ENCODE assay signal across 13 cellular contexts in genomic region chr10:113071446-113071845, GRCh38.
DNase-seq lines count a peak whose midpoint lies in the region; ATAC-seq, FAIRE-seq and TF ChIP-seq lines count a peak whose summit lies in the region.
"Had no signal": no experiment of that assay in that cellular context is flagged by ENCODE, and none has a peak within 500 bp of the region (broad histone marks: within the 10 kb centered on the region; RNA-seq: fewer than 3 reads in every experiment).

No MANE protein-coding gene starts in this region.

- H3K9me2 ChIP-seq in PC-9 (ENCODE audit: insufficient read depth), result no peaks in the 10 kb centered on the region

- ATAC-seq in mucosa of descending colon, result peak; percentile 31
- ATAC-seq in upper lobe of right lung, result peak; percentile 46
- ATAC-seq in activated T-cell treated with anti-CD3 and anti-CD28 coated beads, Interleukin-2, amount 50 U/mL, for 4 hours, result no peak

- H3K9me3 ChIP-seq in Peyer's patch (no peaks in the 10 kb centered on the region), endothelial cell of umbilical vein (replicated peaks; ENCODE audit: control insufficient read depth, insufficient read depth, low read length) (no peaks in the 10 kb centered on the region), mucosa of descending colon (no peaks in the 10 kb centered on the region), upper lobe of right lung (no peaks in the 10 kb centered on the region), A673 (ENCODE audit: low read depth, low read length, poor library complexity, severe bottlenecking) (no peaks in the 10 kb centered on the region), PC-9 (ENCODE audit: insufficient read depth, low read depth) (no peaks in the 10 kb centered on the region)
- H3K9me3 ChIP-seq: SJSA1 had no signal

- peak; percentile 95 for FAIRE-seq in endothelial cell of umbilical vein (lab: Jason Lieb, UNC)

- H3K27me3 Mint-ChIP-seq in activated T-cell treated with anti-CD3 and anti-CD28 coated beads, Interleukin-2, amount 50 U/mL, for 4 hours (ENCODE audit: low read depth), result no peaks in the 10 kb centered on the region
- H3K27me3 Mint-ChIP-seq: activated T-cell treated with anti-CD3 and anti-CD28 coated beads, Interleukin-2, amount 50 U/mL, for 24 hours had no signal

- H3K9me3 Mint-ChIP-seq in activated T-cell treated with anti-CD3 and anti-CD28 coated beads, Interleukin-2, amount 50 U/mL, for 4 hours, result no peaks in the 10 kb centered on the region
- H3K9me3 Mint-ChIP-seq: activated T-cell treated with anti-CD3 and anti-CD28 coated beads, Interleukin-2, amount 50 U/mL, for 24 hours had no signal

- H3K9me1 ChIP-seq in endothelial cell of umbilical vein (replicated peaks; ENCODE audit: control insufficient read depth, extremely low read depth, insufficient read depth, low read length), result no peaks in the 10 kb centered on the region

- no peak overlapping the region for H3K4me3 Mint-ChIP-seq in activated T-cell treated with anti-CD3 and anti-CD28 coated beads, Interleukin-2, amount 50 U/mL, for 4 hours
- H3K4me3 Mint-ChIP-seq: activated T-cell treated with anti-CD3 and anti-CD28 coated beads, Interleukin-2, amount 50 U/mL, for 24 hours had no signal

- H3K4me1 Mint-ChIP-seq in activated T-cell treated with anti-CD3 and anti-CD28 coated beads, Interleukin-2, amount 50 U/mL, for 4 hours (ENCODE audit: low read depth), result no peaks in the 10 kb centered on the region

- H3K27ac ChIP-seq in Peyer's patch (peak overlapping the region in 1 of 4 donors; percentile 50), endothelial cell of umbilical vein (ENCODE audit: insufficient read depth, low read depth, low read length) (peak overlapping the region; percentile 42), upper lobe of right lung (no peak overlapping the region), A673 (ENCODE audit: low read depth, low read length, poor library complexity, severe bottlenecking) (no peak overlapping the region), PC-9 (no peak overlapping the region)
- H3K27ac ChIP-seq: SJSA1 had no signal

- intact Hi-C loops in endothelial cell of umbilical vein (cut with micrococcal nuclease), result loop anchor here (1.0 kb wide), 1 partner anchor 121 kb away; the partner anchor contains the start of gene TCF7L2
- intact Hi-C loops in mucosa of descending colon (cut with DNase I, micrococcal nuclease), result no loop called here
- intact Hi-C loops in upper lobe of right lung (cut with DNase I), result no loop called here
- intact Hi-C loops in A673 (cut with micrococcal nuclease; ENCODE audit: unreplicated experiment), result no loop called here
- intact Hi-C loops in PC-9 (cut with micrococcal nuclease; ENCODE audit: unreplicated experiment), result no loop called here

- TF ChIP-seq CTCF in Peyer's patch (IDR thresholded peaks at IDR 0.05) (no peak), endothelial cell of umbilical vein (IDR thresholded peaks at IDR 0.05; ENCODE audit: extremely low read depth in 1 of 2, insufficient read depth in 1 of 2, low read depth in 1 of 2, low read length in 2 of 2) (no peak), mucosa of descending colon (IDR thresholded peaks at IDR 0.05) (no peak), upper lobe of right lung (IDR thresholded peaks at IDR 0.05) (no peak), A673 (conservative IDR thresholded peaks at IDR 0.05; ENCODE audit: low read depth, low read length) (no peak), PC-9 (conservative IDR thresholded peaks at IDR 0.05) (no peak)

- H3K4me3 ChIP-seq in Peyer's patch, result no peak overlapping the region
- H3K4me3 ChIP-seq in endothelial cell of umbilical vein (replicated peaks in 1 of 3; ENCODE audit: insufficient read depth in 1 of 3, low read depth in 1 of 3, low read length in 3 of 3), result no peak overlapping the region
- H3K4me3 ChIP-seq in mucosa of descending colon, result no peak overlapping the region
- H3K4me3 ChIP-seq in upper lobe of right lung, result no peak overlapping the region
- no peak overlapping the region for H3K4me3 ChIP-seq in A673 (ENCODE audit: low read depth, low read length, poor library complexity, severe bottlenecking)
- H3K4me3 ChIP-seq in PC-9, result no peak overlapping the region
- H3K4me3 ChIP-seq: SJSA1 had no signal

- H3K4me2 ChIP-seq in endothelial cell of umbilical vein (ENCODE audit: insufficient read depth, low read length) (peak overlapping the region; percentile 18), PC-9 (no peak overlapping the region)

- H2AFZ ChIP-seq in endothelial cell of umbilical vein (ENCODE audit: low read depth, low read length) (no peak overlapping the region), PC-9 (no peak overlapping the region)

- POLR2A ChIA-PET in endothelial cell of umbilical vein (lab: Charles Lee), result interaction anchor here (1.5 kb wide), 1 partner anchor 11 kb away, joined by 5 read pairs; no protein-coding TSS in a partner anchor
- POLR2A ChIA-PET in A673 (lab: Charles Lee; ENCODE audit: low non-redundant PET), result no interaction called here
- POLR2A ChIA-PET in PC-9 (lab: Charles Lee; ENCODE audit: unreplicated experiment), result no interaction called here

- CTCF ChIA-PET in endothelial cell of umbilical vein (lab: Charles Lee), result interaction anchor here (0.6 to 3.1 kb wide), 7 partner anchors 12 to 314 kb away, joined by 3 to 20 read pairs (median 4); no protein-coding TSS in a partner anchor
- CTCF ChIA-PET in A673 (lab: Charles Lee), result no interaction called here
- CTCF ChIA-PET in PC-9 (lab: Charles Lee), result interaction anchor here (0.6 kb wide), 1 partner anchor 36 kb away, joined by 3 read pairs; no protein-coding TSS in a partner anchor

- BruUV-seq in endothelial cell of umbilical vein (replicated peaks; lab: Mats Ljungman, UMichigan) (no TSS peak), A673 (replicated peaks; lab: Mats Ljungman, UMichigan) (no TSS peak), PC-9 (replicated peaks; lab: Mats Ljungman, UMichigan) (no TSS peak)

- H3F3A ChIP-seq in PC-9 (ENCODE audit: insufficient read depth, low read depth), result peaks cover 21% of the 10 kb centered on the region

- no peaks in the 10 kb centered on the region for H3K27me3 ChIP-seq in Peyer's patch
- no peaks in the 10 kb centered on the region for H3K27me3 ChIP-seq in endothelial cell of umbilical vein (ENCODE audit: control insufficient read depth in 2 of 2, insufficient read depth in 2 of 2, low read length in 2 of 2)
- no peaks in the 10 kb centered on the region for H3K27me3 ChIP-seq in upper lobe of right lung
- H3K27me3 ChIP-seq in A673 (replicated peaks; ENCODE audit: insufficient read depth, low read depth, low read length, poor library complexity), result no peaks in the 10 kb centered on the region
- H3K27me3 ChIP-seq in PC-9 (ENCODE audit: insufficient read depth, low read depth), result no peaks in the 10 kb centered on the region
- H3K27me3 ChIP-seq: SJSA1 had no signal

- H3K79me2 ChIP-seq in endothelial cell of umbilical vein (ENCODE audit: control insufficient read depth, insufficient read depth, low read length), result no peaks in the 10 kb centered on the region
- H3K79me2 ChIP-seq in PC-9 (ENCODE audit: low read depth), result peaks cover 26% of the 10 kb centered on the region; the same call in 1 of the 2 replicates

- peak in 2 of 3 donors; percentile 69 to 70 for DNase-seq in Peyer's patch
- peak; percentile 89 for DNase-seq in endothelial cell of umbilical vein (ENCODE audit: low read depth, low spot score)
- DNase-seq in mucosa of descending colon, result peak; percentile 68 to 77 (median 75)
- no peak for DNase-seq in upper lobe of right lung
- DNase-seq in A673 (ENCODE audit: low spot score), result no peak
- DNase-seq in activated T-cell treated with anti-CD3 and anti-CD28 coated beads, Interleukin-2, amount 50 U/mL, for 4 hours, result no peak
- DNase-seq in PC-9, result no peak
- DNase-seq: activated T-cell treated with anti-CD3 and anti-CD28 coated beads, Interleukin-2, amount 50 U/mL, for 24 hours; hippocampal formation; NCI-H1105 treated with DMSO at 0.1 percent for 48 hours; NCI-H526; retina had no signal

- peaks cover 0 to 29% (median 0%) of the 10 kb centered on the region in 4 donors for H3K4me1 ChIP-seq in Peyer's patch
- peaks cover 35% of the 10 kb centered on the region for H3K4me1 ChIP-seq in endothelial cell of umbilical vein (ENCODE audit: control insufficient read depth, extremely low read depth, insufficient read depth, low read length)
- H3K4me1 ChIP-seq in mucosa of descending colon (ENCODE audit: low read depth), result peaks cover 8% of the 10 kb centered on the region
- peaks cover 11% of the 10 kb centered on the region for H3K4me1 ChIP-seq in upper lobe of right lung
- H3K4me1 ChIP-seq in A673 (ENCODE audit: insufficient read depth, low read length, poor library complexity, severe bottlenecking), result no peaks in the 10 kb centered on the region
- H3K4me1 ChIP-seq in PC-9 (replicated peaks; ENCODE audit: insufficient read depth), result peaks cover 27% of the 10 kb centered on the region

- H3K36me3 Mint-ChIP-seq in activated T-cell treated with anti-CD3 and anti-CD28 coated beads, Interleukin-2, amount 50 U/mL, for 4 hours (ENCODE audit: insufficient read depth), result no peaks in the 10 kb centered on the region

- H4K20me1 ChIP-seq in endothelial cell of umbilical vein (replicated peaks; ENCODE audit: control insufficient read depth, extremely low read depth, insufficient read depth, low read length), result no peaks in the 10 kb centered on the region
- H4K20me1 ChIP-seq in PC-9 (ENCODE audit: insufficient read depth), result no peaks in the 10 kb centered on the region

- H3K36me3 ChIP-seq in Peyer's patch, result peaks cover 0 to 13% (median 0%) of the 10 kb centered on the region in 3 donors
- no peaks in the 10 kb centered on the region for H3K36me3 ChIP-seq in endothelial cell of umbilical vein (ENCODE audit: control insufficient read depth in 2 of 2, extremely low read depth in 1 of 2, insufficient read depth in 2 of 2, low read length in 2 of 2)
- H3K36me3 ChIP-seq in mucosa of descending colon (ENCODE audit: low read depth), result no peaks in the 10 kb centered on the region
- H3K36me3 ChIP-seq in upper lobe of right lung, result no peaks in the 10 kb centered on the region
- H3K36me3 ChIP-seq in A673 (ENCODE audit: insufficient read depth, low read length, poor library complexity, severe bottlenecking), result no peaks in the 10 kb centered on the region
- no peaks in the 10 kb centered on the region for H3K36me3 ChIP-seq in PC-9 (ENCODE audit: low read depth)

- no peak for TF ChIP-seq POLR2A in Peyer's patch (IDR thresholded peaks at IDR 0.05)
- TF ChIP-seq POLR2A in endothelial cell of umbilical vein (IDR thresholded peaks at IDR 0.05; ENCODE audit: low read depth, low read length), result no peak

- dilution Hi-C loops in endothelial cell of umbilical vein (cut with MboI; ENCODE audit: extremely low pct_ligation_motif_present, low sequenced_read_pairs), result no loop called here

- no peak overlapping the region for H3K9ac ChIP-seq in endothelial cell of umbilical vein (replicated peaks; ENCODE audit: extremely low read depth, insufficient read depth, low read length)

TF ChIP-seq in endothelial cell of umbilical vein, 7 proteins besides CTCF, POLR2A, EP300 and RAD21 (continues in another document):
- TF ChIP-seq GATA2 (IDR thresholded peaks at IDR 0.05; ENCODE audit: insufficient read depth, insufficient read length, low read depth, low read length) (peak; percentile 71), FOS (IDR thresholded peaks at IDR 0.05; ENCODE audit: borderline replicate concordance, insufficient read depth, low read length) (no peak)

Comparison
In these comparisons a context has a peak if more than half of its experiments do, and no peak if none do; other contexts are left out.
1. DNase-seq: peak in Peyer's patch (2 of 3), endothelial cell of umbilical vein (single experiment) and mucosa of descending colon (3 of 3); none in upper lobe of right lung (single experiment), A673 (single experiment), activated T-cell treated with anti-CD3 and anti-CD28 coated beads, Interleukin-2, amount 50 U/mL, for 4 hours (single experiment) and PC-9 (0 of 2).
2. ATAC-seq: peak in mucosa of descending colon (single experiment) and upper lobe of right lung (single experiment); none in activated T-cell treated with anti-CD3 and anti-CD28 coated beads, Interleukin-2, amount 50 U/mL, for 4 hours (0 of 2).